ENCODE assay signal across 1 cellular context in genomic region chr17:15385305-15385704, GRCh38.
TF ChIP-seq lines count a peak whose summit lies in the region.

No MANE protein-coding gene starts in this region.

TF ChIP-seq in SK-N-SH, 30 proteins besides CTCF, POLR2A, EP300 and RAD21 (continued from another document):
- TF ChIP-seq RXRA (IDR thresholded peaks at IDR 0.05; ENCODE audit: borderline replicate concordance, low read depth) (no peak), PBX3 (IDR thresholded peaks at IDR 0.05) (no peak), REST (IDR thresholded peaks at IDR 0.05; ENCODE audit: low read depth, low read length) (no peak), RCOR1 (IDR thresholded peaks at IDR 0.05; ENCODE audit: low read length) (no peak), ELF1 (IDR thresholded peaks at IDR 0.05) (no peak), GATA2 (CRISPR knock-in tag; IDR thresholded peaks at IDR 0.05) (no peak)
